ENCODE assay signal across 18 cellular contexts in the genomic region with DNA sequence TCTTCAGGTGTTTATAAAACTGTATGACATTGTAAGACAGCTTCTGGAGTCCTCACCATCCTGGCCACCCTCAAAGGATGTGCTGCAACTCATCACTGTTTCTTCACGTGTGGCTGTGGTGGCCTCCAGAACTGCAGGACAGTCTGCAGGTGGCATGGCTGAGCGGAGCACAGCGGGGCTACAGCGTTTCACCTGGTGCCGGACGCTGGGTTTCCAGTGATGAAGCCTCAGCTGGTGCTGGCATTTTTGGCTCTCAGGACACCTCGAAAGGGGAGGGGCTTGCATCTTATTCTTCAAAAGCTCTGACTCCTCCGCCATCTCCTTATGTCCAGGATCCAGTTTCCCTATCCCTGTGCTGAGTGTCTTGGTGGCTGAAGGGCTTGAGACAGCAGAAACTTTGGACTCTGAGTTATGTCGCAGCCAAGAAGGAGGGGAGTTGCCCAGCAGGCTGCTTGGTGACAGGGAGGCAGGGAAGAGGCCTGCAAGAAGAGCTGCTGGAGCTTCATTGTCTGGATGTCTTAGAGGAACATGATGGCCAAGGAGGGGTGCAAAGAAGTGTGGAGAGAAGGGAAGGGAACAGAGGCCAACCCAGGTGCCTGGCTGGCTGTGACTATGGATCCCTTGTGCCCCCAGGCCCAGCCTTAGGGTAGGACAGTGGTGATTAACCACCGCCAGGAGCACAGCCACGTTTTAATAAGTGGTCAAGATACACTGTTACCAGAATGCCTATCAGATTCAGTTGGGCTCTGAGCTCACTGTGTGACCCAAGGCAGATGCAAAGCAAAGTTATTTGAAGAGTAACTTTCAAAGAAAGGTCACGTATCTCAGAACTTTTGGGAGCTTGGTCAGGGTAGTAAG. TPM values are rescaled to one million over a fixed set of nuclear protein-coding genes. Genes with fewer than 3 reads are reported as not detected.
DNase-seq lines count a peak whose midpoint lies in the region; ATAC-seq and TF ChIP-seq lines count a peak whose summit lies in the region.
"Had no signal": no experiment of that assay in that cellular context is flagged by ENCODE, and none has a peak within 500 bp of the region (broad histone marks: within the 10 kb centered on the region; RNA-seq: fewer than 3 reads in every experiment).

No MANE protein-coding gene starts in this region.

- no peaks in the 10 kb centered on the region for H3K79me2 ChIP-seq in mammary epithelial cell (ENCODE audit: insufficient read depth, low read length)
- peaks cover 14% of the 10 kb centered on the region for H3K79me2 ChIP-seq in hepatocyte

- H3K9me3 ChIP-seq in mammary epithelial cell (replicated peaks; ENCODE audit: insufficient read depth, low read length) (no peaks in the 10 kb centered on the region), hepatocyte (ENCODE audit: low read depth) (no peaks in the 10 kb centered on the region)
- H3K9me3 ChIP-seq: heart right ventricle had no signal

- H2AFZ ChIP-seq in mammary epithelial cell (ENCODE audit: low read depth, low read length), result no peak overlapping the region
- H2AFZ ChIP-seq in hepatocyte, result no peak overlapping the region

- no peaks in the 10 kb centered on the region for H3K9me3 Mint-ChIP-seq in type B pancreatic cell
- no peaks in the 10 kb centered on the region for H3K9me3 Mint-ChIP-seq in activated naive CD4-positive, alpha-beta T cell treated with anti-CD3 and anti-CD28 coated beads, Interleukin-2, amount 50 U/mL, for 72 hours
- H3K9me3 Mint-ChIP-seq: CD4-positive, CD25-positive, alpha-beta regulatory T cell; effector memory CD8-positive, alpha-beta T cell; naive thymus-derived CD4-positive, alpha-beta T cell had no signal

- dilution Hi-C loops in mammary epithelial cell (cut with HindIII; ENCODE audit: low sequenced_read_pairs), result loop anchor here (5.0 kb wide), 2 partner anchors 45 to 280 kb away; no protein-coding TSS in a partner anchor

- H3K27ac ChIP-seq in mammary epithelial cell (ENCODE audit: insufficient read depth, low read depth, low read length) (no peak overlapping the region), hepatocyte (peak overlapping the region; percentile 50)
- H3K27ac ChIP-seq: heart right ventricle had no signal

- no peak overlapping the region for H3K4me3 Mint-ChIP-seq in type B pancreatic cell
- H3K4me3 Mint-ChIP-seq: effector memory CD8-positive, alpha-beta T cell had no signal

- H3K27me3 ChIP-seq in mammary epithelial cell (ENCODE audit: insufficient read depth, low read length) (no peaks in the 10 kb centered on the region), hepatocyte (no peaks in the 10 kb centered on the region)
- H3K27me3 ChIP-seq: heart right ventricle had no signal

- no peak overlapping the region for H3K4me3 ChIP-seq in mammary epithelial cell (replicated peaks in 1 of 3; ENCODE audit: insufficient read depth in 1 of 3, low read depth in 2 of 3, low read length in 3 of 3)
- H3K4me3 ChIP-seq in hepatocyte, result no peak overlapping the region
- H3K4me3 ChIP-seq: heart right ventricle had no signal

- DNase-seq in T47D (ENCODE audit: low read depth in 1 of 2, low spot score in 1 of 2), result peak; percentile 16 to 50
- DNase-seq in mammary epithelial cell, result no peak
- DNase-seq in hepatocyte (ENCODE audit: low spot score), result peak; percentile 49
- no peak for DNase-seq in type B pancreatic cell (ENCODE audit: extremely low spot score, unreplicated experiment)
- no peak for DNase-seq in activated naive CD4-positive, alpha-beta T cell treated with Interleukin-2 at 50 U/mL for 16 hours
- no peak for DNase-seq in activated naive CD4-positive, alpha-beta T cell treated with anti-CD3 and anti-CD28 coated beads, Interleukin-2, amount 50 U/mL, for 72 hours (ENCODE audit: low spot score in 2 of 2)
- DNase-seq: activated CD4-positive, alpha-beta T cell treated with anti-CD3 and anti-CD28 coated beads for 4 hours; activated gamma-delta T cell treated with Interleukin-2 at 50 U/mL for 16 hours; anterior cingulate cortex; CD4-positive, CD25-positive, alpha-beta regulatory T cell; DMS79; effector memory CD8-positive, alpha-beta T cell; heart right ventricle; naive thymus-derived CD4-positive, alpha-beta T cell; NCI-H1105; NCI-H526 treated with DMSO at 0.1 percent for 48 hours; PC-3; stimulated activated CD4-positive, alpha-beta T cell treated with anti-CD3 and anti-CD28 coated beads, Interleukin-2, amount 100 ng/mL, for 48 hours had no signal

- H3K27ac Mint-ChIP-seq in type B pancreatic cell, result peak overlapping the region; percentile 27
- H3K27ac Mint-ChIP-seq in activated naive CD4-positive, alpha-beta T cell treated with anti-CD3 and anti-CD28 coated beads, Interleukin-2, amount 50 U/mL, for 72 hours, result no peak overlapping the region
- H3K27ac Mint-ChIP-seq: CD4-positive, CD25-positive, alpha-beta regulatory T cell; effector memory CD8-positive, alpha-beta T cell had no signal

- ATAC-seq in activated naive CD4-positive, alpha-beta T cell treated with anti-CD3 and anti-CD28 coated beads, Interleukin-2, amount 50 U/mL, for 72 hours, result no peak
- ATAC-seq: effector memory CD8-positive, alpha-beta T cell; heart right ventricle; naive thymus-derived CD4-positive, alpha-beta T cell; PC-3 had no signal

- TF ChIP-seq CTCF in mammary epithelial cell (conservative IDR thresholded peaks at IDR 0.05 in 1 of 2, IDR thresholded peaks at IDR 0.05 in 1 of 2; ENCODE audit: extremely low read depth in 1 of 2, insufficient read depth in 1 of 2, low read depth in 1 of 2, low read length in 2 of 2) (no peak), hepatocyte (IDR thresholded peaks at IDR 0.05; ENCODE audit: poor library complexity) (no peak), type B pancreatic cell (conservative IDR thresholded peaks at IDR 0.05) (no peak)

- H3K4me1 Mint-ChIP-seq in type B pancreatic cell (ENCODE audit: unreplicated experiment), result peaks cover 7% of the 10 kb centered on the region

- H3K36me3 ChIP-seq in mammary epithelial cell (ENCODE audit: insufficient read depth, low read length) (no peaks in the 10 kb centered on the region), hepatocyte (replicated peaks; ENCODE audit: insufficient read depth, low read depth) (no peaks in the 10 kb centered on the region)
- H3K36me3 ChIP-seq: heart right ventricle had no signal

- no peak overlapping the region for H3K4me2 ChIP-seq in mammary epithelial cell (ENCODE audit: insufficient read depth, low read depth, low read length)
- peak overlapping the region; percentile 27 for H3K4me2 ChIP-seq in hepatocyte

- no peaks in the 10 kb centered on the region for H3K36me3 Mint-ChIP-seq in type B pancreatic cell
- no peaks in the 10 kb centered on the region for H3K36me3 Mint-ChIP-seq in activated naive CD4-positive, alpha-beta T cell treated with anti-CD3 and anti-CD28 coated beads, Interleukin-2, amount 50 U/mL, for 72 hours
- H3K36me3 Mint-ChIP-seq: CD4-positive, CD25-positive, alpha-beta regulatory T cell had no signal

- no peaks in the 10 kb centered on the region for H3K27me3 Mint-ChIP-seq in type B pancreatic cell
- H3K27me3 Mint-ChIP-seq: CD4-positive, CD25-positive, alpha-beta regulatory T cell; effector memory CD8-positive, alpha-beta T cell had no signal

- intact Hi-C loops in mammary epithelial cell (cut with micrococcal nuclease), result no loop called here

- no peak overlapping the region for H3K9ac ChIP-seq in mammary epithelial cell (ENCODE audit: insufficient read depth, low read length)

- no peaks in the 10 kb centered on the region for H3K9me2 ChIP-seq in hepatocyte (replicated peaks; ENCODE audit: insufficient read depth)

- in situ Hi-C loops in T47D (cut with HindIII; ENCODE audit: low pct_unique_long_range_greater_than_20kb, low sequenced_read_pairs), result no loop called here
- in situ Hi-C loops in mammary epithelial cell (cut with MboI; ENCODE audit: low sequenced_read_pairs in 2 of 2), result loop anchor here in 1 of 2 donors (25.0 kb wide), 1 partner anchor 385 kb away; no protein-coding TSS in a partner anchor

- CTCF ChIA-PET in mammary epithelial cell (lab: Charles Lee; ENCODE audit: low non-redundant PET), result no interaction called here

- no peaks in the 10 kb centered on the region for H4K20me1 ChIP-seq in mammary epithelial cell (ENCODE audit: insufficient read depth, low read length)
- H4K20me1 ChIP-seq in hepatocyte (ENCODE audit: insufficient read depth, poor library complexity, severe bottlenecking), result no peaks in the 10 kb centered on the region

- peaks cover 3% of the 10 kb centered on the region for H3K4me1 ChIP-seq in mammary epithelial cell (ENCODE audit: insufficient read depth, low read length)
- H3K4me1 ChIP-seq in hepatocyte (ENCODE audit: insufficient read depth), result peaks cover 9% of the 10 kb centered on the region

- WGBS in mammary epithelial cell (ENCODE audit: low coverage, missing lambda C conversion rate), result 92% methylated on average over 11 of the region's 12 CpGs
- WGBS in hepatocyte (ENCODE audit: low lambda C conversion rate, missing lambda C conversion rate), result 76% methylated on average over 12 of the region's 12 CpGs

- no TSS peak for BruUV-seq in mammary epithelial cell (replicated peaks; lab: Mats Ljungman, UMichigan)

RNA-seq across cellular contexts. Expression of gene GTF2H5, which starts 58.7 kb away (rescaled TPM):
- total RNA-seq in mammary epithelial cell, result 10 to 100 TPM in 1 of 2 donors, 1 to 10 TPM in 1; 4.8 to 29.1 TPM
- polyA plus RNA-seq in mammary epithelial cell, result 15.1 TPM
- 10.8 TPM for polyA minus RNA-seq in mammary epithelial cell
- 4.9 and 6.4 TPM in 2 replicates for total RNA-seq in hepatocyte
- 34.6 and 38.6 TPM in 2 replicates for polyA plus RNA-seq in hepatocyte
- 27.3 and 29.9 TPM in 2 replicates for total RNA-seq in type B pancreatic cell (ENCODE audit: low replicate concordance)
- total RNA-seq in activated naive CD4-positive, alpha-beta T cell treated with anti-CD3 and anti-CD28 coated beads, Interleukin-2, amount 50 U/mL, for 72 hours, result 10 to 100 TPM; 11.8 to 24.2 TPM

RNA-seq across cellular contexts. Expression of gene SERAC1, which starts 58.8 kb away (rescaled TPM):
- total RNA-seq in mammary epithelial cell (10 to 100 TPM; 10.0 to 24.2 TPM), hepatocyte (10.9 and 15.2 TPM in 2 replicates), type B pancreatic cell (ENCODE audit: low replicate concordance) (11.2 and 12.4 TPM in 2 replicates)
- polyA plus RNA-seq in mammary epithelial cell (5.3 TPM), hepatocyte (4.9 and 10.5 TPM in 2 replicates)
- polyA minus RNA-seq in mammary epithelial cell, result 16.7 TPM
- 1 to 10 TPM; 3.6 to 7.1 TPM for total RNA-seq in activated naive CD4-positive, alpha-beta T cell treated with anti-CD3 and anti-CD28 coated beads, Interleukin-2, amount 50 U/mL, for 72 hours

Comparison
In these comparisons a context has a peak if more than half of its experiments do, and no peak if none do; other contexts are left out.
1. DNase-seq: peak in T47D (2 of 2) and hepatocyte (single experiment); none in mammary epithelial cell (single experiment), type B pancreatic cell (single experiment), activated naive CD4-positive, alpha-beta T cell treated with Interleukin-2 at 50 U/mL for 16 hours (single experiment) and activated naive CD4-positive, alpha-beta T cell treated with anti-CD3 and anti-CD28 coated beads, Interleukin-2, amount 50 U/mL, for 72 hours (0 of 2).